ENCODE assay signal across 24 cellular contexts in the genomic region with DNA sequence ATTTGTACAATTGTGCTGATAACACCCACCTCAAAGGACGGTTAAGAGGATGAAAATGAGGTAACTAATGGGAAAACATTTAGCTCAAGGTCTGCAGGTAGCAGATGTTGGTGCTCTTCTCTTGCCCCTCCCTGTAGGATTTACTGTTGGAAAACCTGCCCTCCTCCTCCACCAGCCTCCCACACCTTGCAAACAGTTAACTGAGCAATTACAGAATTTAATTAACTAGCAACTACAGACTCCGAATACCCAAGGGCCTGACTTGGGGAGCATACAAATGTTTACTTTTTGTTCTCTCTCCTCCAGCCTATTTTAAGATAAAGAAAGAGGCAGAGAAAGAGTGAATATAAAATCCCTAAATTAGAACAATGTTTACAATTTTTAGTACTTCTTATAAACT.
DNase-seq lines count a peak whose midpoint lies in the region; ATAC-seq and TF ChIP-seq lines count a peak whose summit lies in the region.
"Had no signal": no experiment of that assay in that cellular context is flagged by ENCODE, and none has a peak within 500 bp of the region (broad histone marks: within the 10 kb centered on the region; RNA-seq: fewer than 3 reads in every experiment).

No MANE protein-coding gene starts in this region.

- H4K12ac ChIP-seq in trophoblast cell (ENCODE audit: low read depth, low read length): peak overlapping the region; percentile 43

- peak overlapping the region; percentile 95 for H4K8ac ChIP-seq in trophoblast cell (ENCODE audit: low read depth, low read length)

- peaks cover 35% of the 10 kb centered on the region for H3K79me1 ChIP-seq in trophoblast cell (ENCODE audit: low read length)

- peak overlapping the region; percentile 93 for H2AK5ac ChIP-seq in trophoblast cell (ENCODE audit: low read length)

- H3K27ac ChIP-seq in heart left ventricle (peak overlapping the region in 7 of 12 donors; percentile 12 to 81 (median 67)), esophagus squamous epithelium (peak overlapping the region; percentile 71 to 84 (median 82)), trophoblast cell (ENCODE audit: low read depth, low read length) (peak overlapping the region; percentile 98), Peyer's patch (peak overlapping the region in 1 of 4 donors; percentile 76)
- H3K27ac ChIP-seq: foreskin keratinocyte, neural progenitor cell had no signal

- no peak overlapping the region for H2AFZ ChIP-seq in trophoblast cell (ENCODE audit: insufficient read depth, low read length, poor library complexity)
- H2AFZ ChIP-seq: neural progenitor cell had no signal

- peak overlapping the region; percentile 97 for H3K14ac ChIP-seq in trophoblast cell (ENCODE audit: low read length)

- peak overlapping the region; percentile 93 for H3K4ac ChIP-seq in trophoblast cell (ENCODE audit: low read depth, low read length)

- no peak for TF ChIP-seq CTCF in heart left ventricle (IDR thresholded peaks at IDR 0.05)
- TF ChIP-seq CTCF in esophagus squamous epithelium (IDR thresholded peaks at IDR 0.05): no peak
- no peak for TF ChIP-seq CTCF in type B pancreatic cell (conservative IDR thresholded peaks at IDR 0.05)
- TF ChIP-seq CTCF in Peyer's patch (IDR thresholded peaks at IDR 0.05): no peak

- peak overlapping the region; percentile 100 for H2BK12ac ChIP-seq in trophoblast cell (ENCODE audit: low read length)

- peak overlapping the region; percentile 15 for H3K4me2 ChIP-seq in trophoblast cell (ENCODE audit: low read length)
- H3K4me2 ChIP-seq: neural progenitor cell had no signal

- peak overlapping the region; percentile 99 for H2BK120ac ChIP-seq in trophoblast cell (ENCODE audit: insufficient read depth, low read length, poor library complexity)

- intact Hi-C loops in heart left ventricle (cut with DNase I) (loop anchor here in 1 of 10 donors (5.0 kb wide), 1 partner anchor 63 kb away; a partner anchor contains a TSS), Right ventricle myocardium superior (cut with DNase I) (no loop called here), esophagus squamous epithelium (cut with DNase I) (no loop called here)

- H3K36me3 ChIP-seq in heart left ventricle (no peaks in the 10 kb centered on the region), esophagus squamous epithelium (no peaks in the 10 kb centered on the region), trophoblast cell (ENCODE audit: control insufficient read depth in 1 of 2, insufficient read depth in 2 of 2, low read length in 2 of 2) (no peaks in the 10 kb centered on the region), Peyer's patch (no peaks in the 10 kb centered on the region)
- H3K36me3 ChIP-seq: BE2C, neural progenitor cell had no signal

- H3K9me3 ChIP-seq in heart left ventricle (no peaks in the 10 kb centered on the region), esophagus squamous epithelium (no peaks in the 10 kb centered on the region), trophoblast cell (ENCODE audit: insufficient read depth, low read depth, low read length) (no peaks in the 10 kb centered on the region), Peyer's patch (no peaks in the 10 kb centered on the region)
- H3K9me3 ChIP-seq: BE2C had no signal

- peak overlapping the region; percentile 99 for H2BK5ac ChIP-seq in trophoblast cell (ENCODE audit: low read depth, low read length, poor library complexity)

- H3K27me3 ChIP-seq in heart left ventricle: no peaks in the 10 kb centered on the region
- H3K27me3 ChIP-seq in esophagus squamous epithelium: no peaks in the 10 kb centered on the region
- no peaks in the 10 kb centered on the region for H3K27me3 ChIP-seq in trophoblast cell (ENCODE audit: insufficient read depth, low read length)
- no peaks in the 10 kb centered on the region for H3K27me3 ChIP-seq in Peyer's patch
- H3K27me3 ChIP-seq: BE2C, foreskin keratinocyte, neural progenitor cell had no signal

- H3K4me1 ChIP-seq in heart left ventricle (peaks cover 0 to 53% (median 7%) of the 10 kb centered on the region in 12 donors), esophagus squamous epithelium (peaks cover 8 to 69% (median 25%) of the 10 kb centered on the region in 3 donors), trophoblast cell (ENCODE audit: control insufficient read depth in 1 of 2, insufficient read depth in 2 of 2, low read length in 2 of 2) (peaks cover 22 to 32% of the 10 kb centered on the region in 2 experiments), Peyer's patch (peaks cover 0 to 13% (median 0%) of the 10 kb centered on the region in 4 donors)

- H3K36me3 Mint-ChIP-seq in type B pancreatic cell: no peaks in the 10 kb centered on the region
- H3K36me3 Mint-ChIP-seq in effector memory CD8-positive, alpha-beta T cell (ENCODE audit: insufficient read depth): no peaks in the 10 kb centered on the region
- H3K36me3 Mint-ChIP-seq: activated naive CD8-positive, alpha-beta T cell treated with anti-CD3 and anti-CD28 coated beads, Interleukin-2, amount 10 ng/mL, durations not matched to agents 7 days and 5 days; immature natural killer cell; neural progenitor cell had no signal

- peak overlapping the region; percentile 53 for H3K18ac ChIP-seq in trophoblast cell (ENCODE audit: low read length)

- TF ChIP-seq POLR2A in heart left ventricle (IDR thresholded peaks at IDR 0.05): no peak
- TF ChIP-seq POLR2A in esophagus squamous epithelium (IDR thresholded peaks at IDR 0.05): no peak
- no peak for TF ChIP-seq POLR2A in Peyer's patch (IDR thresholded peaks at IDR 0.05)

- 68 to 89% (median 75%) methylated on average over 2 of the region's 2 CpGs for WGBS in heart left ventricle, 4 donors
- 33 to 53% methylated on average over 2 of the region's 2 CpGs for WGBS in esophagus squamous epithelium, 2 donors
- WGBS in trophoblast cell (ENCODE audit: extremely low coverage, insufficient coverage, insufficient read length): no CpG with 5 or more reads among the region's 2 CpGs

- no peaks in the 10 kb centered on the region for H3K27me3 Mint-ChIP-seq in type B pancreatic cell
- peaks cover 24 to 28% of the 10 kb centered on the region in 2 donors for H3K27me3 Mint-ChIP-seq in effector memory CD8-positive, alpha-beta T cell

- peaks cover 2% of the 10 kb centered on the region for H3K79me2 ChIP-seq in trophoblast cell (ENCODE audit: control insufficient read depth, insufficient read depth, low read length, poor library complexity)

- DNase-seq in heart left ventricle: no peak
- DNase-seq in Right ventricle myocardium superior: no peak
- DNase-seq in esophagus squamous epithelium (lab: John Stamatoyannopoulos, UW): no peak
- no peak for DNase-seq in trophoblast cell
- DNase-seq in type B pancreatic cell (ENCODE audit: extremely low spot score, unreplicated experiment): no peak
- DNase-seq in Peyer's patch: no peak
- DNase-seq in effector memory CD8-positive, alpha-beta T cell: no peak
- no peak for DNase-seq in NCI-H1105 (lab: John Stamatoyannopoulos, UW)
- DNase-seq: activated CD4-positive, alpha-beta memory T cell treated with anti-CD3 and anti-CD28 coated beads, Interleukin-2, amount 10 ng/mL, durations not matched to agents 7 days and 5 days; activated effector memory CD4-positive, alpha-beta T cell treated with Interleukin-2 at 50 U/mL for 16 hours; activated naive CD8-positive, alpha-beta T cell treated with anti-CD3 and anti-CD28 coated beads, Interleukin-2, amount 10 ng/mL, durations not matched to agents 7 days and 5 days; DMS79; hippocampal formation; immature natural killer cell; KBM-7; MM.1S; OCI-M1; SIG-M5; stimulated activated CD4-positive, alpha-beta T cell treated with anti-CD3 and anti-CD28 coated beads, Interleukin-2, amount 100 ng/mL, for 24 hours; substantia nigra; T-cell had no signal

- H3K4me3 Mint-ChIP-seq in type B pancreatic cell: peak overlapping the region; percentile 82
- no peak overlapping the region for H3K4me3 Mint-ChIP-seq in effector memory CD8-positive, alpha-beta T cell
- H3K4me3 Mint-ChIP-seq: activated CD4-positive, alpha-beta memory T cell treated with anti-CD3 and anti-CD28 coated beads, Interleukin-2, amount 10 ng/mL, durations not matched to agents 7 days and 5 days; activated naive CD8-positive, alpha-beta T cell treated with anti-CD3 and anti-CD28 coated beads, Interleukin-2, amount 10 ng/mL, durations not matched to agents 7 days and 5 days; immature natural killer cell; neural progenitor cell; T-cell had no signal

- H3K9me3 Mint-ChIP-seq in type B pancreatic cell: peaks cover 1% of the 10 kb centered on the region
- H3K9me3 Mint-ChIP-seq in effector memory CD8-positive, alpha-beta T cell: no peaks in the 10 kb centered on the region
- H3K9me3 Mint-ChIP-seq: activated CD4-positive, alpha-beta memory T cell treated with anti-CD3 and anti-CD28 coated beads, Interleukin-2, amount 10 ng/mL, durations not matched to agents 7 days and 5 days; activated naive CD8-positive, alpha-beta T cell treated with anti-CD3 and anti-CD28 coated beads, Interleukin-2, amount 10 ng/mL, durations not matched to agents 7 days and 5 days; immature natural killer cell; T-cell had no signal

- ATAC-seq in heart left ventricle (no peak), Right ventricle myocardium superior (ENCODE audit: poor library complexity) (no peak)
- ATAC-seq in effector memory CD8-positive, alpha-beta T cell (replicated peaks): no peak
- ATAC-seq: T-cell had no signal

- peaks cover 74% of the 10 kb centered on the region for H3K4me1 Mint-ChIP-seq in type B pancreatic cell (ENCODE audit: unreplicated experiment)
- H3K4me1 Mint-ChIP-seq in effector memory CD8-positive, alpha-beta T cell (ENCODE audit: low read depth in 2 of 2): no peaks in the 10 kb centered on the region
- H3K4me1 Mint-ChIP-seq: activated CD4-positive, alpha-beta memory T cell treated with anti-CD3 and anti-CD28 coated beads, Interleukin-2, amount 10 ng/mL, durations not matched to agents 7 days and 5 days; activated naive CD8-positive, alpha-beta T cell treated with anti-CD3 and anti-CD28 coated beads, Interleukin-2, amount 10 ng/mL, durations not matched to agents 7 days and 5 days; immature natural killer cell; T-cell had no signal

- peak overlapping the region; percentile 93 for H3K27ac Mint-ChIP-seq in type B pancreatic cell
- no peak overlapping the region for H3K27ac Mint-ChIP-seq in effector memory CD8-positive, alpha-beta T cell
- H3K27ac Mint-ChIP-seq: activated CD4-positive, alpha-beta memory T cell treated with anti-CD3 and anti-CD28 coated beads, Interleukin-2, amount 10 ng/mL, durations not matched to agents 7 days and 5 days; activated naive CD8-positive, alpha-beta T cell treated with anti-CD3 and anti-CD28 coated beads, Interleukin-2, amount 10 ng/mL, durations not matched to agents 7 days and 5 days; immature natural killer cell; T-cell had no signal

- H3K4me3 ChIP-seq in heart left ventricle (no peak overlapping the region), esophagus squamous epithelium (no peak overlapping the region), trophoblast cell (ENCODE audit: low read depth, low read length) (no peak overlapping the region), Peyer's patch (no peak overlapping the region)
- H3K4me3 ChIP-seq: neural progenitor cell had no signal

- peak overlapping the region; percentile 98 for H4K91ac ChIP-seq in trophoblast cell (ENCODE audit: low read depth, low read length)

- H3K23ac ChIP-seq in trophoblast cell (ENCODE audit: low read length): no peak overlapping the region

- H3K9ac ChIP-seq in trophoblast cell (ENCODE audit: low read length): no peak overlapping the region
- H3K9ac ChIP-seq: neural progenitor cell had no signal
